ENCODE assay signal across 8 cellular contexts in genomic region chr10:92242910-92243671, GRCh38. TPM values are rescaled to one million over a fixed set of nuclear protein-coding genes. Genes with fewer than 3 reads are reported as not detected.
DNase-seq lines count a peak whose midpoint lies in the region; ATAC-seq, FAIRE-seq and TF ChIP-seq lines count a peak whose summit lies in the region.

No MANE protein-coding gene starts in this region.

- 5 to 12% methylated on average over 8 of the region's 8 CpGs for WGBS in upper lobe of left lung, 2 donors

- no peaks in the 10 kb centered on the region for H3K27me3 ChIP-seq in upper lobe of left lung

- H3K9ac ChIP-seq in ES-I3 (ENCODE audit: low read depth, low read length): peak overlapping the region; percentile 40; the same call in 1 of the 2 replicates

- no peak for TF ChIP-seq POLR2A in upper lobe of left lung (IDR thresholded peaks at IDR 0.05)

- peak overlapping the region in 2 of 4 donors; percentile 19 to 63 for H3K27ac ChIP-seq in upper lobe of left lung

- TF ChIP-seq CTCF in LNCaP clone FGC (IDR thresholded peaks at IDR 0.05; ENCODE audit: control insufficient read depth, extremely low read depth, insufficient read depth): no peak
- no peak for TF ChIP-seq CTCF in nephron (IDR thresholded peaks at IDR 0.05; ENCODE audit: unreplicated experiment in 3 of 3)
- TF ChIP-seq CTCF in upper lobe of left lung (IDR thresholded peaks at IDR 0.05): no peak

- H3K4me3 Mint-ChIP-seq in activated naive CD8-positive, alpha-beta T cell treated with anti-CD3 and anti-CD28 coated beads, Interleukin-2, amount 10 ng/mL, durations not matched to agents 7 days and 5 days: peak overlapping the region; percentile 77
- H3K4me3 Mint-ChIP-seq in nephron: peak overlapping the region; percentile 61 to 77 (median 73)

- H3K36me3 Mint-ChIP-seq in activated naive CD8-positive, alpha-beta T cell treated with anti-CD3 and anti-CD28 coated beads, Interleukin-2, amount 10 ng/mL, durations not matched to agents 7 days and 5 days: peaks cover 12% of the 10 kb centered on the region
- peaks cover 1% of the 10 kb centered on the region for H3K36me3 Mint-ChIP-seq in nephron (ENCODE audit: low read depth)

- peak; percentile 75 for DNase-seq in LNCaP clone FGC (ENCODE audit: low read depth)
- peak; percentile 52 to 57 for DNase-seq in SHP77 (lab: John Stamatoyannopoulos, UW)
- DNase-seq in activated naive CD8-positive, alpha-beta T cell treated with anti-CD3 and anti-CD28 coated beads, Interleukin-2, amount 10 ng/mL, durations not matched to agents 7 days and 5 days: no peak
- peak; percentile 43 to 53 for DNase-seq in frontal cortex (ENCODE audit: low spot score in 2 of 2)
- DNase-seq in upper lobe of left lung: peak in 1 of 2 donors; percentile 77

- peaks cover 19% of the 10 kb centered on the region for H3K4me1 Mint-ChIP-seq in activated naive CD8-positive, alpha-beta T cell treated with anti-CD3 and anti-CD28 coated beads, Interleukin-2, amount 10 ng/mL, durations not matched to agents 7 days and 5 days
- H3K4me1 Mint-ChIP-seq in nephron: peaks cover 35% of the 10 kb centered on the region

- H3K36me3 ChIP-seq in ES-I3 (ENCODE audit: insufficient read depth, low read length) (no peaks in the 10 kb centered on the region), upper lobe of left lung (no peaks in the 10 kb centered on the region)

- peaks cover 7% of the 10 kb centered on the region for H3K27me3 Mint-ChIP-seq in activated naive CD8-positive, alpha-beta T cell treated with anti-CD3 and anti-CD28 coated beads, Interleukin-2, amount 10 ng/mL, durations not matched to agents 7 days and 5 days
- peaks cover 25% of the 10 kb centered on the region for H3K27me3 Mint-ChIP-seq in nephron (ENCODE audit: low read depth)

- FAIRE-seq in frontal cortex (lab: Jason Lieb, UNC): no peak

- H3K4me1 ChIP-seq in ES-I3 (ENCODE audit: insufficient read depth, low read length) (no peaks in the 10 kb centered on the region), upper lobe of left lung (peaks cover 24 to 40% (median 32%) of the 10 kb centered on the region in 4 donors)

- no peaks in the 10 kb centered on the region for H3K9me3 Mint-ChIP-seq in activated naive CD8-positive, alpha-beta T cell treated with anti-CD3 and anti-CD28 coated beads, Interleukin-2, amount 10 ng/mL, durations not matched to agents 7 days and 5 days
- no peaks in the 10 kb centered on the region for H3K9me3 Mint-ChIP-seq in nephron

- POLR2A ChIA-PET in activated naive CD8-positive, alpha-beta T cell treated with anti-CD3 and anti-CD28 coated beads, Interleukin-2, amount 10 ng/mL, durations not matched to agents 7 days and 5 days (lab: Charles Lee): no interaction called here

- TF ChIP-seq EP300 in upper lobe of left lung (IDR thresholded peaks at IDR 0.05): no peak

- peak overlapping the region; percentile 47 for H3K4me3 ChIP-seq in LNCaP clone FGC (ENCODE audit: low read depth, low read length)
- peak overlapping the region in 3 of 4 donors; percentile 14 to 28 (median 27) for H3K4me3 ChIP-seq in upper lobe of left lung

- peak; percentile 48 for ATAC-seq in activated naive CD8-positive, alpha-beta T cell treated with anti-CD3 and anti-CD28 coated beads, Interleukin-2, amount 10 ng/mL, durations not matched to agents 7 days and 5 days (ENCODE audit: low read depth)
- ATAC-seq in upper lobe of left lung (ENCODE audit: low FRiP score in 2 of 2) (peak; percentile 61 to 75), HG03565 (IDR thresholded peaks at IDR 0.05; ENCODE audit: unreplicated experiment) (no peak)

- no peak overlapping the region for H3K27ac Mint-ChIP-seq in activated naive CD8-positive, alpha-beta T cell treated with anti-CD3 and anti-CD28 coated beads, Interleukin-2, amount 10 ng/mL, durations not matched to agents 7 days and 5 days
- H3K27ac Mint-ChIP-seq in nephron: peak overlapping the region; percentile 12 to 63 (median 61)

- no peaks in the 10 kb centered on the region for H3K9me3 ChIP-seq in ES-I3 (ENCODE audit: control insufficient read depth, insufficient read depth, low read length)
- no peaks in the 10 kb centered on the region for H3K9me3 ChIP-seq in upper lobe of left lung

RNA-seq across cellular contexts. Expression of gene CPEB3, which starts 47.8 kb away (rescaled TPM):
- 1 to 10 TPM; 3.4 to 3.5 TPM for total RNA-seq in activated naive CD8-positive, alpha-beta T cell treated with anti-CD3 and anti-CD28 coated beads, Interleukin-2, amount 10 ng/mL, durations not matched to agents 7 days and 5 days
- total RNA-seq in frontal cortex: 21.2 TPM
- total RNA-seq in upper lobe of left lung: 10 to 100 TPM in 2 of 6 donors, 1 to 10 TPM in 4; 5.2 to 12.6 (median 7.2) TPM

RNA-seq across cellular contexts. Expression of gene MARCHF5, which starts 47.9 kb away (rescaled TPM):
- total RNA-seq in activated naive CD8-positive, alpha-beta T cell treated with anti-CD3 and anti-CD28 coated beads, Interleukin-2, amount 10 ng/mL, durations not matched to agents 7 days and 5 days: 10 to 100 TPM; 25.6 to 27.2 TPM
- total RNA-seq in frontal cortex (20.4 TPM), upper lobe of left lung (10 to 100 TPM in 5 of 6 donors, 1 to 10 TPM in 1; 8.4 to 56.5 (median 22.6) TPM)
